In the genomic region with DNA sequence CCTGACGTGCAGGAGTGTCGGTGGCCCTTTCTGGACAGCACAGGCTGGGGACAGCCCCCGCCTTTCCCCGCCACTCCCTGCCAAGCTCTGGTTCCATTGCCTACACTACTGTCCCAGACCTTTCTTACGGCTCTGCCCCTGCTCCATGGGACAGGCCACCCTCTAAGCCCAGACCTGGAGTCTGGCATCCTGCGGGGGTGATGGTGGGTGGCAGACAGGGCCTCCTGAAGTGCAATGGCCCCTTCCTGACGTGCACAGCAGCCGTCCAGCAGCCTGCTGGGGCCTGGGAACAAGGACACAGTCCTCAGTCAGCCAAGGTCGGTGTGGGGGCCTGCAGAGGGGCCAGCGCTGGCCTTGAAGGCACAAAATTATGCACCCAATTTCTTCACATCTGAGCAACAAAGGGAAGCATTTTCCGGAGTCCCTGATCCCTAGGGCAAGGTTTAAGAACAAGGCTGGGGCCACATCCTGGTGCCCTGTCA, we compare ENCODE assay signal across 14 cellular contexts.
A peak's percentile ranks its signal among the peaks of the same experiment; 100 is the strongest.
DNase-seq lines count a peak whose midpoint lies in the region; ATAC-seq and TF ChIP-seq lines count a peak whose summit lies in the region.
"Had no signal": no experiment of that assay in that cellular context is flagged by ENCODE, and none has a peak within 500 bp of the region (broad histone marks: within the 10 kb centered on the region; RNA-seq: fewer than 3 reads in every experiment).

No MANE protein-coding gene starts in this region.

- peaks cover 22% of the 10 kb centered on the region for H3K4me1 ChIP-seq in IMR-90 (ENCODE audit: control insufficient read depth, insufficient read depth, low read length)
- peaks cover 7% of the 10 kb centered on the region for H3K4me1 ChIP-seq in Caco-2

- H3K27ac Mint-ChIP-seq in activated B cell treated with CpG ODN at 0.5 μM for 24 hours (no peak overlapping the region), Caco-2 (ENCODE audit: unreplicated experiment) (no peak overlapping the region)
- no peak overlapping the region for H3K27ac Mint-ChIP-seq in stimulated activated effector memory CD8-positive, alpha-beta T cell treated with anti-CD3 and anti-CD28 coated beads, Interleukin-12 subunit alpha, Interleukin-12 subunit beta, amount 100 ng/mL, for 72 hours
- H3K27ac Mint-ChIP-seq: activated T-helper 1 cell treated with anti-CD3 and anti-CD28 coated beads, Interleukin-12 subunit alpha, Interleukin-12 subunit beta, Interleukin-2, Interleukin-4 antibody, amounts not matched to agents 30 ng/mL and 10 ng/mL and 1 ng/mL, durations not matched to agents 14 hours and 24 hours and 36 hours; dendritic cell treated with granulocyte-macrophage colony-stimulating factor and Interleukin-4, amounts not matched to agents 40 ng/mL and 50 ng/mL, for 4 days had no signal

- H3K79me1 ChIP-seq in IMR-90 (ENCODE audit: low read depth in 1 of 2, low read length in 2 of 2), result no peaks in the 10 kb centered on the region

- H2BK15ac ChIP-seq in IMR-90 (ENCODE audit: low read depth, low read length), result no peak overlapping the region

- no peak for TF ChIP-seq RAD21 in IMR-90 (IDR thresholded peaks at IDR 0.05; ENCODE audit: low read length)

- H3K27ac ChIP-seq in IMR-90 (ENCODE audit: insufficient read depth, low read length), result no peak overlapping the region
- peak overlapping the region; percentile 92 for H3K27ac ChIP-seq in layer of hippocampus (ENCODE audit: low read depth, low read length)

- no peak overlapping the region for H2BK20ac ChIP-seq in IMR-90 (ENCODE audit: low read depth, low read length)

- BruUV-seq in IMR-90 (replicated peaks; lab: Mats Ljungman, UMichigan), result no TSS peak
- no TSS peak for BruUV-seq in Caco-2 (replicated peaks; lab: Mats Ljungman, UMichigan)

- no peak overlapping the region for H4K5ac ChIP-seq in IMR-90 (ENCODE audit: low read depth, low read length)

- dilution Hi-C loops in IMR-90 (cut with HindIII; ENCODE audit: low sequenced_read_pairs, unreplicated experiment), result no loop called here

- no peak overlapping the region for H2BK120ac ChIP-seq in IMR-90 (ENCODE audit: low read depth, low read length)

- POLR2A ChIA-PET in IMR-90 (lab: Charles Lee; ENCODE audit: unreplicated experiment) (no interaction called here), activated B cell treated with CpG ODN at 0.5 μM for 24 hours (lab: Charles Lee) (no interaction called here), Caco-2 (lab: Charles Lee) (no interaction called here)

- no peak overlapping the region for H3K4me2 ChIP-seq in IMR-90 (ENCODE audit: low read depth, low read length)

- 68% methylated on average over 4 of the region's 11 CpGs; no CpG with 5 or more reads in 1 of the 2 experiments for WGBS in IMR-90 (ENCODE audit: extremely low coverage in 2 of 2, insufficient read length in 1 of 2), 2 experiments

- peaks cover 2% of the 10 kb centered on the region for H3K9me3 Mint-ChIP-seq in activated B cell treated with CpG ODN at 0.5 μM for 24 hours
- no peaks in the 10 kb centered on the region for H3K9me3 Mint-ChIP-seq in stimulated activated effector memory CD8-positive, alpha-beta T cell treated with anti-CD3 and anti-CD28 coated beads, Interleukin-12 subunit alpha, Interleukin-12 subunit beta, amount 100 ng/mL, for 72 hours
- no peaks in the 10 kb centered on the region for H3K9me3 Mint-ChIP-seq in Caco-2 (ENCODE audit: unreplicated experiment)
- H3K9me3 Mint-ChIP-seq: activated T-helper 1 cell treated with anti-CD3 and anti-CD28 coated beads, Interleukin-12 subunit alpha, Interleukin-12 subunit beta, Interleukin-2, Interleukin-4 antibody, amounts not matched to agents 30 ng/mL and 10 ng/mL and 1 ng/mL, durations not matched to agents 14 hours and 24 hours and 36 hours; dendritic cell treated with granulocyte-macrophage colony-stimulating factor and Interleukin-4, amounts not matched to agents 40 ng/mL and 50 ng/mL, for 4 days; nephron had no signal

- ATAC-seq in IMR-90 (ENCODE audit: low read depth) (no peak), activated B cell treated with CpG ODN at 0.5 μM for 24 hours (ENCODE audit: low read depth) (no peak)
- no peak for ATAC-seq in stimulated activated effector memory CD8-positive, alpha-beta T cell treated with anti-CD3 and anti-CD28 coated beads, Interleukin-12 subunit alpha, Interleukin-12 subunit beta, amount 100 ng/mL, for 72 hours

- H3K4me3 ChIP-seq in IMR-90 (ENCODE audit: insufficient read depth, low read depth, low read length), result no peak overlapping the region
- H3K4me3 ChIP-seq in Caco-2 (ENCODE audit: low read depth, low read length), result no peak overlapping the region

- no peak overlapping the region for H3K56ac ChIP-seq in IMR-90 (ENCODE audit: extremely low read depth, insufficient read depth, low read length)

- CTCF ChIA-PET in IMR-90 (lab: Yijun Ruan, JAX), result no interaction called here
- CTCF ChIA-PET in activated B cell treated with CpG ODN at 0.5 μM for 24 hours (lab: Charles Lee), result no interaction called here
- CTCF ChIA-PET in Caco-2 (lab: Charles Lee), result no interaction called here

- H3K36me3 Mint-ChIP-seq in activated B cell treated with CpG ODN at 0.5 μM for 24 hours (ENCODE audit: low read depth) (peaks cover 17% of the 10 kb centered on the region), Caco-2 (ENCODE audit: insufficient read depth, unreplicated experiment) (no peaks in the 10 kb centered on the region)
- no peaks in the 10 kb centered on the region for H3K36me3 Mint-ChIP-seq in stimulated activated effector memory CD8-positive, alpha-beta T cell treated with anti-CD3 and anti-CD28 coated beads, Interleukin-12 subunit alpha, Interleukin-12 subunit beta, amount 100 ng/mL, for 72 hours

- no peak overlapping the region for H3K4ac ChIP-seq in IMR-90 (ENCODE audit: low read depth, low read length)

- no peak overlapping the region for H4K8ac ChIP-seq in IMR-90 (ENCODE audit: low read depth in 2 of 2, low read length in 2 of 2)

- H2AK9ac ChIP-seq in IMR-90 (replicated peaks; ENCODE audit: low read depth, low read length, poor library complexity), result no peak overlapping the region

- no peaks in the 10 kb centered on the region; the same call in 1 of the 2 replicates for H4K20me1 ChIP-seq in IMR-90 (ENCODE audit: insufficient read depth, low read length)

- intact Hi-C loops in IMR-90 (cut with micrococcal nuclease), result no loop called here
- intact Hi-C loops in activated B cell treated with CpG ODN at 0.5 μM for 24 hours (cut with micrococcal nuclease), result no loop called here
- intact Hi-C loops in Caco-2 (cut with micrococcal nuclease; ENCODE audit: unreplicated experiment), result no loop called here

- DNase-seq in IMR-90 (no peak), activated B cell treated with CpG ODN at 0.5 μM for 24 hours (peak; percentile 14), NCI-H510A treated with DMSO at 0.1 percent for 48 hours (lab: John Stamatoyannopoulos, UW) (no peak), Caco-2 (no peak), NCI-H2171 (lab: John Stamatoyannopoulos, UW) (no peak), SKM-1 (lab: John Stamatoyannopoulos, UW; ENCODE audit: unreplicated experiment) (no peak)
- peak; percentile 1 to 40 for DNase-seq in stimulated activated effector memory CD8-positive, alpha-beta T cell treated with anti-CD3 and anti-CD28 coated beads, Interleukin-12 subunit alpha, Interleukin-12 subunit beta, amount 100 ng/mL, for 72 hours (ENCODE audit: low spot score in 2 of 2)
- DNase-seq: NCI-H1417 treated with DMSO at 0.1 percent for 48 hours; PC-3; stimulated activated CD4-positive, alpha-beta T cell treated with anti-CD3 and anti-CD28 coated beads, Interleukin-2, amount 100 ng/mL, for 48 hours had no signal

- H3K36me3 ChIP-seq in IMR-90 (ENCODE audit: control insufficient read depth, insufficient read depth, low read length), result no peaks in the 10 kb centered on the region
- no peaks in the 10 kb centered on the region for H3K36me3 ChIP-seq in Caco-2 (ENCODE audit: control insufficient read depth, insufficient read depth, low read length)

- TF ChIP-seq CTCF in IMR-90 (conservative IDR thresholded peaks at IDR 0.05; ENCODE audit: low read depth, low read length) (no peak), activated B cell treated with CpG ODN at 0.5 μM for 24 hours (IDR thresholded peaks at IDR 0.05) (no peak), Caco-2 (IDR thresholded peaks at IDR 0.05; ENCODE audit: insufficient read depth in 1 of 2, low read depth in 1 of 2, low read length in 1 of 2, severe bottlenecking in 1 of 2, unreplicated experiment in 1 of 2) (no peak)

- no peaks in the 10 kb centered on the region for H3K9me1 ChIP-seq in IMR-90 (ENCODE audit: insufficient read depth, low read length)

- H3K4me3 Mint-ChIP-seq in activated B cell treated with CpG ODN at 0.5 μM for 24 hours (no peak overlapping the region), Caco-2 (ENCODE audit: unreplicated experiment) (no peak overlapping the region)
- no peak overlapping the region for H3K4me3 Mint-ChIP-seq in stimulated activated effector memory CD8-positive, alpha-beta T cell treated with anti-CD3 and anti-CD28 coated beads, Interleukin-12 subunit alpha, Interleukin-12 subunit beta, amount 100 ng/mL, for 72 hours
- H3K4me3 Mint-ChIP-seq: activated T-helper 1 cell treated with anti-CD3 and anti-CD28 coated beads, Interleukin-12 subunit alpha, Interleukin-12 subunit beta, Interleukin-2, Interleukin-4 antibody, amounts not matched to agents 30 ng/mL and 10 ng/mL and 1 ng/mL, durations not matched to agents 14 hours and 24 hours and 36 hours; dendritic cell treated with granulocyte-macrophage colony-stimulating factor and Interleukin-4, amounts not matched to agents 40 ng/mL and 50 ng/mL, for 4 days; nephron had no signal

- H3K9me3 ChIP-seq in IMR-90 (ENCODE audit: control insufficient read depth, insufficient read depth, low read length) (no peaks in the 10 kb centered on the region), Caco-2 (no peaks in the 10 kb centered on the region)

- H3K23ac ChIP-seq in IMR-90 (ENCODE audit: low read depth, low read length), result no peak overlapping the region

- no peak for TF ChIP-seq POLR2A in IMR-90 (IDR thresholded peaks at IDR 0.05; ENCODE audit: low read depth, low read length)

- H4K91ac ChIP-seq in IMR-90 (ENCODE audit: insufficient read depth, low read depth, low read length), result no peak overlapping the region

- in situ Hi-C loops in IMR-90 (cut with MboI; ENCODE audit: low sequenced_read_pairs), result no loop called here

- H3K18ac ChIP-seq in IMR-90 (ENCODE audit: low read depth, low read length), result no peak overlapping the region

- no peak overlapping the region for H3K14ac ChIP-seq in IMR-90 (replicated peaks; ENCODE audit: low read depth, low read length)

- H3K27me3 Mint-ChIP-seq in activated B cell treated with CpG ODN at 0.5 μM for 24 hours (no peaks in the 10 kb centered on the region), Caco-2 (ENCODE audit: insufficient read depth, unreplicated experiment) (no peaks in the 10 kb centered on the region)

- no peak overlapping the region; the same call in 1 of the 2 replicates for H2AK5ac ChIP-seq in IMR-90 (ENCODE audit: low read depth, low read length)

- peaks cover 10% of the 10 kb centered on the region for H3K4me1 Mint-ChIP-seq in activated B cell treated with CpG ODN at 0.5 μM for 24 hours
- peaks cover 9% of the 10 kb centered on the region for H3K4me1 Mint-ChIP-seq in stimulated activated effector memory CD8-positive, alpha-beta T cell treated with anti-CD3 and anti-CD28 coated beads, Interleukin-12 subunit alpha, Interleukin-12 subunit beta, amount 100 ng/mL, for 72 hours
- no peaks in the 10 kb centered on the region for H3K4me1 Mint-ChIP-seq in Caco-2 (ENCODE audit: low read depth, unreplicated experiment)

- H2AFZ ChIP-seq in IMR-90 (replicated peaks; ENCODE audit: low read length, poor library complexity), result peak overlapping the region; percentile 89

- H2BK5ac ChIP-seq in IMR-90 (ENCODE audit: low read depth, low read length, poor library complexity, severe bottlenecking), result no peak overlapping the region

- no peak overlapping the region for H3K9ac ChIP-seq in IMR-90 (ENCODE audit: low read depth, low read length)

- H3K27me3 ChIP-seq in IMR-90 (ENCODE audit: control insufficient read depth, insufficient read depth, low read length), result peaks cover 2% of the 10 kb centered on the region; the same call in 1 of the 2 replicates
- no peaks in the 10 kb centered on the region for H3K27me3 ChIP-seq in layer of hippocampus (ENCODE audit: control insufficient read depth, insufficient read depth, low read length)
- H3K27me3 ChIP-seq in Caco-2 (replicated peaks; ENCODE audit: control insufficient read depth, insufficient read depth, low read length), result no peaks in the 10 kb centered on the region

Comparison
In these comparisons a context has a peak if more than half of its experiments do, and no peak if none do; other contexts are left out.
1. DNase-seq: peak in activated B cell treated with CpG ODN at 0.5 μM for 24 hours (single experiment) and stimulated activated effector memory CD8-positive, alpha-beta T cell treated with anti-CD3 and anti-CD28 coated beads, Interleukin-12 subunit alpha, Interleukin-12 subunit beta, amount 100 ng/mL, for 72 hours (2 of 2); none in IMR-90 (single experiment), NCI-H510A treated with DMSO at 0.1 percent for 48 hours (single experiment), Caco-2 (0 of 2), NCI-H2171 (single experiment) and SKM-1 (single experiment).